Comparison of ENCODE assay signal across 27 cellular contexts in genomic region chr9:89351584-89351983, GRCh38. TPM values are rescaled to one million over a fixed set of nuclear protein-coding genes. Genes with fewer than 3 reads are reported as not detected.
DNase-seq lines count a peak whose midpoint lies in the region; ATAC-seq, FAIRE-seq and TF ChIP-seq lines count a peak whose summit lies in the region.
"Had no signal": no experiment of that assay in that cellular context is flagged by ENCODE, and none has a peak within 500 bp of the region (broad histone marks: within the 10 kb centered on the region; RNA-seq: fewer than 3 reads in every experiment).

No MANE protein-coding gene starts in this region.

- peak overlapping the region; percentile 11 for H3K27ac Mint-ChIP-seq in activated CD4-positive, alpha-beta T cell treated with anti-CD3 and anti-CD28 coated beads for 36 hours
- H3K27ac Mint-ChIP-seq: mesothelial cell of epicardium had no signal

- no peak for FAIRE-seq in RCC 7860 (lab: Jason Lieb, UNC)
- FAIRE-seq: D721Med, GM19239, HTR-8/SVneo had no signal

- no peaks in the 10 kb centered on the region for H3K27me3 Mint-ChIP-seq in activated CD4-positive, alpha-beta T cell treated with anti-CD3 and anti-CD28 coated beads for 36 hours

- no peak for ATAC-seq in activated CD4-positive, alpha-beta T cell treated with anti-CD3 and anti-CD28 coated beads for 36 hours
- ATAC-seq: foreskin keratinocyte had no signal

- H3K27me3 ChIP-seq in right atrium auricular region (no peaks in the 10 kb centered on the region), neutrophil (no peaks in the 10 kb centered on the region)
- H3K27me3 ChIP-seq: dorsolateral prefrontal cortex, foreskin keratinocyte, stomach, upper lobe of left lung had no signal

- no peak overlapping the region for H3K4me3 Mint-ChIP-seq in activated CD4-positive, alpha-beta T cell treated with anti-CD3 and anti-CD28 coated beads for 36 hours
- H3K4me3 Mint-ChIP-seq: mesothelial cell of epicardium had no signal

- DNase-seq in activated CD4-positive, alpha-beta T cell treated with anti-CD3 and anti-CD28 coated beads for 36 hours: no peak
- no peak for DNase-seq in activated CD4-positive, alpha-beta T cell treated with anti-CD3 and anti-CD28 coated beads, Interleukin-2, amount 50 U/mL, for 48 hours
- DNase-seq in G401 (ENCODE audit: low spot score): peak; percentile 49
- no peak for DNase-seq in right atrium auricular region (ENCODE audit: low spot score)
- DNase-seq in RCC 7860 (ENCODE audit: low spot score): no peak
- DNase-seq in GM19238 (ENCODE audit: insufficient read length, low spot score): no peak
- DNase-seq in foreskin fibroblast: no peak
- DNase-seq: activated CD4-positive, alpha-beta T cell treated with anti-CD3 and anti-CD28 coated beads for 48 hours; activated T-cell treated with anti-CD3 and anti-CD28 coated beads, Interleukin-2, amount 50 U/mL, for 48 hours; dorsolateral prefrontal cortex; foreskin keratinocyte; GDM1; H7; Karpas-422; kidney glomerular epithelial cell; NCI-H1048; NCI-H446; NK-92 treated with Interleukin-12 subunit alpha and Interleukin-12 subunit beta, amount 100 ng/mL, for 24 hours; stomach had no signal

- TF ChIP-seq CTCF in right atrium auricular region (IDR thresholded peaks at IDR 0.05) (no peak), neutrophil (IDR thresholded peaks at IDR 0.05) (no peak), foreskin fibroblast (IDR thresholded peaks at IDR 0.05; ENCODE audit: low read depth, low read length) (no peak)

- POLR2A ChIA-PET in activated CD4-positive, alpha-beta T cell treated with anti-CD3 and anti-CD28 coated beads for 36 hours (lab: Charles Lee): interaction anchor here (0.5 kb wide), 1 partner anchor 216 kb away, joined by 3 read pairs; no protein-coding TSS in a partner anchor

- no peaks in the 10 kb centered on the region for H3K9me3 Mint-ChIP-seq in activated CD4-positive, alpha-beta T cell treated with anti-CD3 and anti-CD28 coated beads for 36 hours (ENCODE audit: low read depth)
- H3K9me3 Mint-ChIP-seq: mesothelial cell of epicardium had no signal

- H3K9me3 ChIP-seq in right atrium auricular region (no peaks in the 10 kb centered on the region), neutrophil (no peaks in the 10 kb centered on the region)
- H3K9me3 ChIP-seq: stomach, upper lobe of left lung had no signal

- H3K4me1 ChIP-seq in right atrium auricular region: peaks cover 0 to 33% of the 10 kb centered on the region in 2 donors
- peaks cover 32 to 35% of the 10 kb centered on the region in 2 experiments for H3K4me1 ChIP-seq in neutrophil (ENCODE audit: control insufficient read depth in 1 of 2, insufficient read depth in 1 of 2, low read depth in 1 of 2, low read length in 1 of 2)
- H3K4me1 ChIP-seq: foreskin keratinocyte had no signal

- H3K4me1 Mint-ChIP-seq in activated CD4-positive, alpha-beta T cell treated with anti-CD3 and anti-CD28 coated beads for 36 hours: peaks cover 17% of the 10 kb centered on the region
- H3K4me1 Mint-ChIP-seq: mesothelial cell of epicardium had no signal

- CTCF ChIA-PET in activated CD4-positive, alpha-beta T cell treated with anti-CD3 and anti-CD28 coated beads for 36 hours (lab: Charles Lee): interaction anchor here (0.7 to 1.2 kb wide), 2 partner anchors 10 to 234 kb away, joined by 3 read pairs; no protein-coding TSS in a partner anchor

- no peak overlapping the region for H3K4me3 ChIP-seq in right atrium auricular region
- peak overlapping the region in 1 of 2 experiments; percentile 18 for H3K4me3 ChIP-seq in neutrophil (ENCODE audit: low read depth in 1 of 2, low read length in 1 of 2)
- H3K4me3 ChIP-seq in foreskin fibroblast (ENCODE audit: low read depth in 1 of 2, low read length in 2 of 2): no peak overlapping the region
- H3K4me3 ChIP-seq: dorsolateral prefrontal cortex, stomach, upper lobe of left lung had no signal

- intact Hi-C loops in activated CD4-positive, alpha-beta T cell treated with anti-CD3 and anti-CD28 coated beads for 36 hours (cut with DNase I, micrococcal nuclease): no loop called here

- peak overlapping the region; percentile 14 to 27 for H3K27ac ChIP-seq in right atrium auricular region
- peak overlapping the region; percentile 82 for H3K27ac ChIP-seq in neutrophil
- H3K27ac ChIP-seq: 22Rv1, epithelial cell of prostate, foreskin keratinocyte, upper lobe of left lung had no signal

- peaks cover 69% of the 10 kb centered on the region for H3K36me3 Mint-ChIP-seq in activated CD4-positive, alpha-beta T cell treated with anti-CD3 and anti-CD28 coated beads for 36 hours (ENCODE audit: low read depth)

- in situ Hi-C loops in G401 (cut with HindIII; ENCODE audit: low sequenced_read_pairs): no loop called here

- peaks cover 80% of the 10 kb centered on the region for H3K36me3 ChIP-seq in right atrium auricular region
- peaks cover 93% of the 10 kb centered on the region for H3K36me3 ChIP-seq in neutrophil

RNA-seq across cellular contexts. Expression of gene SECISBP2, which starts 33.3 kb away (rescaled TPM):
- 10 to 100 TPM; 38.6 to 49.9 TPM for total RNA-seq in activated CD4-positive, alpha-beta T cell treated with anti-CD3 and anti-CD28 coated beads for 36 hours
- total RNA-seq in G401 (2014; rRNA removed; shearing (Covaris generic)): 16.9 and 38.8 TPM in 2 replicates
- 10 to 100 TPM; 15.0 to 19.9 TPM for total RNA-seq in right atrium auricular region

RNA-seq across cellular contexts. Expression of gene CKS2, which starts 40.6 kb away (rescaled TPM):
- total RNA-seq in activated CD4-positive, alpha-beta T cell treated with anti-CD3 and anti-CD28 coated beads for 36 hours: 100 to 1,000 TPM; 236 to 256 TPM
- total RNA-seq in G401 (2014; rRNA removed; shearing (Covaris generic)): 547 and 653 TPM in 2 replicates
- 10 to 100 TPM in 1 of 2 donors, 1 to 10 TPM in 1; 7.4 to 10.6 TPM for total RNA-seq in right atrium auricular region

Comparison
In these comparisons a context has a peak if more than half of its experiments do, and no peak if none do; other contexts are left out.
1. RNA of gene CKS2, which starts 40.6 kb away (total RNA-seq): 547 to 653 TPM in G401 and 236 to 256 TPM in activated CD4-positive, alpha-beta T cell treated with anti-CD3 and anti-CD28 coated beads for 36 hours; 7.4 to 10.6 TPM in right atrium auricular region; every median in the first group is over 10 times any median in the second.